8 cellular contexts compared by ENCODE assay signal in genomic region chr3:149507491-149508324, GRCh38. TPM values are rescaled to one million over a fixed set of nuclear protein-coding genes. Genes with fewer than 3 reads are reported as not detected.
A peak's percentile ranks its signal among the peaks of the same experiment; 100 is the strongest.
DNase-seq lines count a peak whose midpoint lies in the region; TF ChIP-seq lines count a peak whose summit lies in the region.

No MANE protein-coding gene starts in this region.

- no peak overlapping the region for H3K27ac Mint-ChIP-seq in neural progenitor cell

- no peaks in the 10 kb centered on the region for H4K20me1 ChIP-seq in neural progenitor cell (ENCODE audit: low read depth)

- TF ChIP-seq CTCF in brain microvascular endothelial cell (IDR thresholded peaks at IDR 0.05; ENCODE audit: low read depth, low read length, missing control alignments) (no peak), neural progenitor cell (IDR thresholded peaks at IDR 0.05) (no peak), uterus (IDR thresholded peaks at IDR 0.05) (no peak), colonic mucosa (IDR thresholded peaks at IDR 0.05) (no peak), testis (IDR thresholded peaks at IDR 0.05) (no peak)

- H3K36me3 Mint-ChIP-seq in neural progenitor cell: no peaks in the 10 kb centered on the region

- H3K9me3 ChIP-seq in neural progenitor cell (ENCODE audit: low read depth): no peaks in the 10 kb centered on the region
- no peaks in the 10 kb centered on the region for H3K9me3 ChIP-seq in uterus
- H3K9me3 ChIP-seq in colonic mucosa: no peaks in the 10 kb centered on the region
- H3K9me3 ChIP-seq in testis: no peaks in the 10 kb centered on the region

- no peaks in the 10 kb centered on the region for H3K36me3 ChIP-seq in brain microvascular endothelial cell (replicated peaks)
- H3K36me3 ChIP-seq in neural progenitor cell: no peaks in the 10 kb centered on the region
- no peaks in the 10 kb centered on the region for H3K36me3 ChIP-seq in uterus
- H3K36me3 ChIP-seq in colonic mucosa: no peaks in the 10 kb centered on the region
- no peaks in the 10 kb centered on the region for H3K36me3 ChIP-seq in testis (ENCODE audit: low read depth, missing control alignments)

- peaks cover 6% of the 10 kb centered on the region for H3K27me3 Mint-ChIP-seq in neural progenitor cell (ENCODE audit: insufficient read depth, low read depth)

- DNase-seq in CD1c-positive myeloid dendritic cell (ENCODE audit: extremely low spot score): peak; percentile 65
- peak; percentile 95 for DNase-seq in LHCN-M2 (ENCODE audit: low read depth)
- DNase-seq in brain microvascular endothelial cell: peak; percentile 37
- DNase-seq in neural progenitor cell (ENCODE audit: low spot score): no peak
- DNase-seq in NCI-H2107 (lab: John Stamatoyannopoulos, UW): no peak
- DNase-seq in uterus: no peak
- DNase-seq in colonic mucosa: no peak
- no peak for DNase-seq in testis

- H3K79me2 ChIP-seq in neural progenitor cell (ENCODE audit: low read depth): no peaks in the 10 kb centered on the region

- no peak for TF ChIP-seq POLR2A in uterus (IDR thresholded peaks at IDR 0.05)
- no peak for TF ChIP-seq POLR2A in testis (IDR thresholded peaks at IDR 0.05)

- in situ Hi-C loops in brain microvascular endothelial cell (cut with HindIII; ENCODE audit: low pct_ligation_motif_present, low sequenced_read_pairs): loop anchor here (25.0 kb wide), 1 partner anchor 230 kb away; no protein-coding TSS in a partner anchor

- peak overlapping the region; percentile 63 for H2AFZ ChIP-seq in neural progenitor cell (replicated peaks)

- peaks cover 28% of the 10 kb centered on the region for H3K4me1 Mint-ChIP-seq in neural progenitor cell

- H3K9me3 Mint-ChIP-seq in neural progenitor cell: no peaks in the 10 kb centered on the region

- no peak overlapping the region for H3K9ac ChIP-seq in neural progenitor cell
- H3K9ac ChIP-seq in colonic mucosa (ENCODE audit: low read depth in 2 of 2, low read length in 2 of 2): no peak overlapping the region

- WGBS in testis, 2 donors: 44 to 52% methylated on average over 14 of the region's 14 CpGs

- H3F3A ChIP-seq in neural progenitor cell (ENCODE audit: low read depth): no peaks in the 10 kb centered on the region

- H3K27ac ChIP-seq in brain microvascular endothelial cell (peak overlapping the region; percentile 44), neural progenitor cell (no peak overlapping the region), uterus (no peak overlapping the region), colonic mucosa (no peak overlapping the region), testis (no peak overlapping the region)

- no peak overlapping the region for H3K4me3 Mint-ChIP-seq in neural progenitor cell

- H3K4me1 ChIP-seq in neural progenitor cell: peaks cover 4% of the 10 kb centered on the region
- H3K4me1 ChIP-seq in uterus: no peaks in the 10 kb centered on the region
- H3K4me1 ChIP-seq in colonic mucosa: no peaks in the 10 kb centered on the region
- peaks cover 8% of the 10 kb centered on the region for H3K4me1 ChIP-seq in testis

- H3K4me2 ChIP-seq in neural progenitor cell: no peak overlapping the region

- H3K27me3 ChIP-seq in brain microvascular endothelial cell (replicated peaks) (no peaks in the 10 kb centered on the region), neural progenitor cell (no peaks in the 10 kb centered on the region), uterus (no peaks in the 10 kb centered on the region), colonic mucosa (no peaks in the 10 kb centered on the region), testis (no peaks in the 10 kb centered on the region)

- H3K4me3 ChIP-seq in brain microvascular endothelial cell (ENCODE audit: low read depth, low read length) (peak overlapping the region; percentile 33), neural progenitor cell (no peak overlapping the region), uterus (no peak overlapping the region), colonic mucosa (no peak overlapping the region), testis (no peak overlapping the region)

- intact Hi-C loops in uterus (cut with DNase I; ENCODE audit: low total_unique reads) (no loop called here), colonic mucosa (cut with DNase I) (no loop called here), testis (cut with DNase I; ENCODE audit: low total_unique reads) (no loop called here)

RNA-seq across cellular contexts. Expression of gene TM4SF4, which starts 33.2 kb away (rescaled TPM):
- total RNA-seq in LHCN-M2 (2014; rRNA removed) (0.17 and 0.96 TPM in 2 replicates), neural progenitor cell (ENCODE audit: low replicate concordance) (0.15 TPM in 1 of 2 replicates, not detected in the other), uterus (1 to 10 TPM in 1 of 4 donors, not detected in 3; 5.6 TPM), colonic mucosa (1 to 10 TPM; 1.1 to 4.5 TPM), testis (under 1 TPM; 0.12 to 0.39 TPM)
- 0.28 TPM for polyA plus RNA-seq in LHCN-M2 (2012)
- 1.4 TPM for polyA plus RNA-seq in testis (ENCODE audit: insufficient read depth, low read depth, low replicate concordance)

Comparison
In these comparisons a context has a peak if more than half of its experiments do, and no peak if none do; other contexts are left out.
1. DNase-seq: peak in CD1c-positive myeloid dendritic cell (single experiment), LHCN-M2 (single experiment) and brain microvascular endothelial cell (single experiment); none in neural progenitor cell (single experiment), NCI-H2107 (single experiment), uterus (0 of 2), colonic mucosa (single experiment) and testis (single experiment).